Comparison of ENCODE assay signal across 25 cellular contexts in the genomic region with DNA sequence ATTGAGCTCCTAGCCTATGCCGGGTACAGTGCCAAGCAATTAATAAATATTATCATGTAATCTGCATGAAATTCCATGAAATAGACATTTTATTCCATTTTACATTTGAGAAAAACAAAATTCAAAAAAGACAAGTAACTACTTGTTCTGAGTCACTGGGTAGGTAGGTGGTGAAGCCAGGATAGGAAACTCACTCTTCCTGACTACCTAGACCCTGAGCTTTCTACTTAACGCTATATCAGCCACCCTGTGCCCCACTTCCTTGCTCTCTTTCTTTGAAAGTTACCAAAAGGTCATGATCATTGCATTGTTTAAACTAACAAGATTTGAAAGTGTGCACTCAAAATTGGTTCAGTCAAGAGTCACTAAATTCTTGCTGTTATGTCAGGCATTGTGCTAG.
A peak's percentile ranks its signal among the peaks of the same experiment; 100 is the strongest.
DNase-seq lines count a peak whose midpoint lies in the region; ATAC-seq, FAIRE-seq and TF ChIP-seq lines count a peak whose summit lies in the region.
"Had no signal": no experiment of that assay in that cellular context is flagged by ENCODE, and none has a peak within 500 bp of the region (broad histone marks: within the 10 kb centered on the region; RNA-seq: fewer than 3 reads in every experiment).

No MANE protein-coding gene starts in this region.

- TF ChIP-seq CTCF in bronchial epithelial cell (IDR thresholded peaks at IDR 0.05; ENCODE audit: insufficient read depth, low read length, severe bottlenecking), result no peak

- ATAC-seq in right cardiac atrium, result no peak
- ATAC-seq: HepG2, K562, PC-3 had no signal

- H3K27me3 Mint-ChIP-seq in activated naive CD8-positive, alpha-beta T cell, result no peaks in the 10 kb centered on the region
- H3K27me3 Mint-ChIP-seq in activated naive CD8-positive, alpha-beta T cell treated with anti-CD3 and anti-CD28 coated beads for 36 hours, result no peaks in the 10 kb centered on the region
- H3K27me3 Mint-ChIP-seq: CD4-positive, alpha-beta T cell had no signal

- peaks cover 14% of the 10 kb centered on the region for H3K4me1 ChIP-seq in thymus (ENCODE audit: control insufficient read depth, insufficient read depth, low read length)
- H3K4me1 ChIP-seq in right cardiac atrium (ENCODE audit: control insufficient read depth, insufficient read depth, low read length), result no peaks in the 10 kb centered on the region

- H3K4me3 ChIP-seq in bronchial epithelial cell (ENCODE audit: low read depth, low read length) (no peak overlapping the region), thymus (ENCODE audit: low read length) (no peak overlapping the region), right cardiac atrium (ENCODE audit: low read length) (no peak overlapping the region)
- H3K4me3 ChIP-seq: K562, MG63 had no signal

- no peak overlapping the region for H3K4me3 Mint-ChIP-seq in activated naive CD8-positive, alpha-beta T cell
- no peak overlapping the region for H3K4me3 Mint-ChIP-seq in activated naive CD8-positive, alpha-beta T cell treated with anti-CD3 and anti-CD28 coated beads for 36 hours
- H3K4me3 Mint-ChIP-seq: CD4-positive, alpha-beta T cell had no signal

- peaks cover 26% of the 10 kb centered on the region for H3K4me1 Mint-ChIP-seq in activated naive CD8-positive, alpha-beta T cell (ENCODE audit: low read depth)
- peaks cover 32% of the 10 kb centered on the region for H3K4me1 Mint-ChIP-seq in activated naive CD8-positive, alpha-beta T cell treated with anti-CD3 and anti-CD28 coated beads for 36 hours

- 65% methylated on average over 2 of the region's 2 CpGs for WGBS in thymus
- WGBS in right cardiac atrium, result 77% methylated on average over 2 of the region's 2 CpGs

- peak overlapping the region; percentile 2 for H3K27ac Mint-ChIP-seq in activated naive CD8-positive, alpha-beta T cell
- no peak overlapping the region for H3K27ac Mint-ChIP-seq in activated naive CD8-positive, alpha-beta T cell treated with anti-CD3 and anti-CD28 coated beads for 36 hours
- H3K27ac Mint-ChIP-seq: CD4-positive, alpha-beta T cell had no signal

- H3K9me3 ChIP-seq in KOPT-K1 (ENCODE audit: insufficient read depth, low read length, poor library complexity, severe bottlenecking), result peaks cover 25% of the 10 kb centered on the region
- H3K9me3 ChIP-seq in thymus (ENCODE audit: control insufficient read depth), result no peaks in the 10 kb centered on the region
- no peaks in the 10 kb centered on the region for H3K9me3 ChIP-seq in right cardiac atrium (ENCODE audit: control insufficient read depth, low read length)
- H3K9me3 ChIP-seq: SK-N-SH had no signal

- H3K36me3 ChIP-seq in KOPT-K1 (ENCODE audit: insufficient read depth, low read length) (no peaks in the 10 kb centered on the region), bronchial epithelial cell (ENCODE audit: control insufficient read depth, insufficient read depth, low read length) (no peaks in the 10 kb centered on the region), thymus (ENCODE audit: control insufficient read depth, insufficient read depth) (no peaks in the 10 kb centered on the region)
- H3K36me3 ChIP-seq: MG63 had no signal

- DNase-seq in activated naive CD8-positive, alpha-beta T cell treated with anti-CD3 and anti-CD28 coated beads for 36 hours, result no peak
- DNase-seq in bronchial epithelial cell (ENCODE audit: low read depth) (peak; percentile 59), right cardiac atrium (no peak), midbrain (lab: John Stamatoyannopoulos, UW) (no peak)
- no peak for DNase-seq in activated naive CD4-positive, alpha-beta T cell (lab: John Stamatoyannopoulos, UW)
- DNase-seq: CD4-positive, alpha-beta T cell; MG63; NCI-H1048; NCI-H1417; NCI-H1694 treated with DMSO at 0.1 percent for 48 hours; NCI-H2081 treated with DMSO at 0.1 percent for 48 hours; NCI-H2171 treated with DMSO at 0.1 percent for 48 hours; NCI-H345; NCI-H524; NCI-H748 treated with DMSO at 0.1 percent for 48 hours; NK-92 treated with Interleukin-12 subunit alpha and Interleukin-12 subunit beta, amount 100 ng/mL, for 24 hours; PC-3; SK-N-SH had no signal

- H3K36me3 Mint-ChIP-seq in activated naive CD8-positive, alpha-beta T cell, result peaks cover 3% of the 10 kb centered on the region
- H3K36me3 Mint-ChIP-seq in activated naive CD8-positive, alpha-beta T cell treated with anti-CD3 and anti-CD28 coated beads for 36 hours, result peaks cover 1% of the 10 kb centered on the region

- H3K9me3 Mint-ChIP-seq in activated naive CD8-positive, alpha-beta T cell (ENCODE audit: low read depth), result peaks cover 3% of the 10 kb centered on the region
- peaks cover 3% of the 10 kb centered on the region for H3K9me3 Mint-ChIP-seq in activated naive CD8-positive, alpha-beta T cell treated with anti-CD3 and anti-CD28 coated beads for 36 hours

- H3K27me3 ChIP-seq in bronchial epithelial cell (ENCODE audit: control insufficient read depth, insufficient read depth, low read length) (no peaks in the 10 kb centered on the region), thymus (ENCODE audit: control insufficient read depth, insufficient read depth) (no peaks in the 10 kb centered on the region), right cardiac atrium (ENCODE audit: control insufficient read depth, insufficient read depth) (no peaks in the 10 kb centered on the region)
- H3K27me3 ChIP-seq: MG63 had no signal

- intact Hi-C loops in right cardiac atrium (cut with DNase I), result no loop called here

- no peak for FAIRE-seq in bronchial epithelial cell (lab: Jason Lieb, UNC)
- FAIRE-seq: D721Med, H54, HepG2, K562 had no signal

- peak overlapping the region; percentile 41 for H3K27ac ChIP-seq in KOPT-K1 (ENCODE audit: low read depth, low read length, poor library complexity, severe bottlenecking)
- H3K27ac ChIP-seq in thymus (ENCODE audit: low read depth), result peak overlapping the region; percentile 75
- H3K27ac ChIP-seq in right cardiac atrium (ENCODE audit: low read length), result no peak overlapping the region
